18 cellular contexts compared by ENCODE assay signal in the genomic region with DNA sequence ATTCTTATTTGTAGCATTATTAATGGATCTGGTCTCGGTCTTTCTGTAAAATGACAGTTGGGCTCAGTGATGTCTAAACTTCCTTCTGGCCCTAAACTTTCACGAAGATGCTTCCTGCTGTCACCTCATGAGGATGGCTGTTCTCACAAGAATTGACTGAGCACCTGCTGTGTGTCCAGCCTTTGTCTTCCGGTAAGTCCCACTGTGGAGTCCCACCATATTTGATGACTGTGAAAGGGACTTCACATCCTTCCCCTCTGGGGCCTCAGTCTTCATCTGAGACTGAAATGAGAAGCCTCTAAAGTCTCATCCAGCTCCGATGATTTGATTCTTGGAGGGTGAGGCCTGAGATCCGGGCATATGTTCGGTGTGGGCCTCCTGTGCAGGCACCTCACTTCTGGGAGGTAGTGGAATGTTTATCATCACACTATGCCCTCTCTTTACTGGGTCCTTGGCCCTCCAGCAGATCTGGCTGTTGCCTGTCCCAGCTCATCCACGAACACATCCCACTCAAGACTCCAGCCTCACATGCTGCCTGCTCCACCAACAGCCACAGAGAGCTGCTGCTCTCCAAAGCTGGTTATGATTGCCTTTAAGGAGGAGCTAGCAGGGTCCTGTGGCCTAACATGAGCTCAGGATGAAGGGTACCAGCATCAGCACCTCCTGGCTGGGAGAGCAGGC.
DNase-seq lines count a peak whose midpoint lies in the region; ATAC-seq, FAIRE-seq and TF ChIP-seq lines count a peak whose summit lies in the region.
"Had no signal": no experiment of that assay in that cellular context is flagged by ENCODE, and none has a peak within 500 bp of the region (broad histone marks: within the 10 kb centered on the region; RNA-seq: fewer than 3 reads in every experiment).

No MANE protein-coding gene starts in this region.

- ATAC-seq in Right ventricle myocardium superior (ENCODE audit: poor library complexity), result no peak
- ATAC-seq in left cardiac atrium, result no peak
- no peak for ATAC-seq in GM19467 (IDR thresholded peaks at IDR 0.05; ENCODE audit: unreplicated experiment)
- no peak for ATAC-seq in activated T-cell treated with anti-CD3 and anti-CD28 coated beads, Interleukin-2, amount 50 U/mL, for 72 hours (replicated peaks in 1 of 2)
- ATAC-seq: HCT116 had no signal

- H3K79me2 ChIP-seq in astrocyte (ENCODE audit: insufficient read depth, low read length), result no peaks in the 10 kb centered on the region

- peaks cover 9% of the 10 kb centered on the region for H3K4me1 Mint-ChIP-seq in astrocyte (ENCODE audit: low read depth, unreplicated experiment)
- peaks cover 34% of the 10 kb centered on the region for H3K4me1 Mint-ChIP-seq in activated T-cell treated with anti-CD3 and anti-CD28 coated beads, Interleukin-2, amount 50 U/mL, for 72 hours (ENCODE audit: low read depth)

- H3K4me1 ChIP-seq in astrocyte (ENCODE audit: insufficient read depth, low read length) (no peaks in the 10 kb centered on the region), neuronal stem cell (ENCODE audit: control insufficient read depth in 2 of 2, insufficient read depth in 1 of 2, low read depth in 1 of 2, low read length in 2 of 2) (peaks cover 7 to 18% of the 10 kb centered on the region in 2 donors)

- no peak overlapping the region for H2AK5ac ChIP-seq in neuronal stem cell (ENCODE audit: low read depth, low read length)

- TF ChIP-seq CTCF in astrocyte (IDR thresholded peaks at IDR 0.05; ENCODE audit: insufficient read depth, low read depth, low read length), result no peak

- no peaks in the 10 kb centered on the region for H3K36me3 ChIP-seq in astrocyte (ENCODE audit: insufficient read depth, low read length)
- H3K36me3 ChIP-seq in neuronal stem cell (replicated peaks in 1 of 2; ENCODE audit: control insufficient read depth in 2 of 2, insufficient read depth in 2 of 2, low read length in 2 of 2), result peaks cover 0 to 2% of the 10 kb centered on the region in 2 donors

- H2AFZ ChIP-seq in astrocyte (ENCODE audit: low read depth, low read length), result peak overlapping the region; percentile 10
- H2AFZ ChIP-seq in neuronal stem cell (ENCODE audit: low read length), result no peak overlapping the region

- H3K18ac ChIP-seq in neuronal stem cell (ENCODE audit: low read length), result peak overlapping the region; percentile 57

- H3K4ac ChIP-seq in neuronal stem cell (ENCODE audit: low read length), result no peak overlapping the region

- H3K27me3 ChIP-seq in astrocyte (ENCODE audit: insufficient read depth, low read length) (peaks cover 17% of the 10 kb centered on the region), neuronal stem cell (ENCODE audit: control insufficient read depth in 3 of 3, insufficient read depth in 3 of 3, low read depth in 1 of 3, low read length in 3 of 3) (no peaks in the 10 kb centered on the region)

- no peak overlapping the region for H3K14ac ChIP-seq in neuronal stem cell (ENCODE audit: low read length)

- WGBS in neuronal stem cell (ENCODE audit: extremely low coverage in 2 of 2, insufficient read length in 2 of 2, insufficient replicate concordance in 1 of 2), 2 donors, result no CpG with 5 or more reads among the region's 7 CpGs

- H3K9ac ChIP-seq in astrocyte (ENCODE audit: low read length) (no peak overlapping the region), neuronal stem cell (ENCODE audit: low read depth, low read length, poor library complexity) (no peak overlapping the region)

- no peak overlapping the region for H2BK120ac ChIP-seq in neuronal stem cell (ENCODE audit: low read depth, low read length)

- no peak overlapping the region for H4K8ac ChIP-seq in neuronal stem cell (ENCODE audit: low read depth, low read length)

- intact Hi-C loops in Right ventricle myocardium superior (cut with DNase I) (no loop called here), left cardiac atrium (cut with DNase I) (no loop called here)

- H3K4me3 Mint-ChIP-seq in astrocyte (ENCODE audit: unreplicated experiment), result no peak overlapping the region
- H3K4me3 Mint-ChIP-seq in activated T-cell treated with anti-CD3 and anti-CD28 coated beads, Interleukin-2, amount 50 U/mL, for 72 hours, result no peak overlapping the region
- H3K4me3 Mint-ChIP-seq: CD4-positive, CD25-positive, alpha-beta regulatory T cell had no signal

- H4K20me1 ChIP-seq in astrocyte (ENCODE audit: insufficient read depth, low read length), result no peaks in the 10 kb centered on the region

- no peak overlapping the region for H2BK15ac ChIP-seq in neuronal stem cell (ENCODE audit: low read length)

- H2BK5ac ChIP-seq in neuronal stem cell (ENCODE audit: low read length), result no peak overlapping the region

- no peaks in the 10 kb centered on the region for H3K79me1 ChIP-seq in neuronal stem cell (ENCODE audit: low read depth, low read length)

- H3K27ac Mint-ChIP-seq in astrocyte (ENCODE audit: unreplicated experiment), result no peak overlapping the region
- no peak overlapping the region for H3K27ac Mint-ChIP-seq in activated T-cell treated with anti-CD3 and anti-CD28 coated beads, Interleukin-2, amount 50 U/mL, for 72 hours
- H3K27ac Mint-ChIP-seq: CD4-positive, CD25-positive, alpha-beta regulatory T cell had no signal

- no peak overlapping the region for H4K91ac ChIP-seq in neuronal stem cell (ENCODE audit: low read depth, low read length, poor library complexity)

- no peaks in the 10 kb centered on the region for H3K9me3 Mint-ChIP-seq in astrocyte (ENCODE audit: unreplicated experiment)
- H3K9me3 Mint-ChIP-seq in activated T-cell treated with anti-CD3 and anti-CD28 coated beads, Interleukin-2, amount 50 U/mL, for 72 hours, result peaks cover 0 to 3% of the 10 kb centered on the region in 2 donors

- no peaks in the 10 kb centered on the region for H3K36me3 Mint-ChIP-seq in astrocyte (ENCODE audit: low read depth, unreplicated experiment)
- peaks cover 3 to 5% of the 10 kb centered on the region in 2 donors for H3K36me3 Mint-ChIP-seq in activated T-cell treated with anti-CD3 and anti-CD28 coated beads, Interleukin-2, amount 50 U/mL, for 72 hours (ENCODE audit: insufficient read depth in 2 of 2)
- H3K36me3 Mint-ChIP-seq: CD4-positive, CD25-positive, alpha-beta regulatory T cell had no signal

- H3K27me3 Mint-ChIP-seq in astrocyte (ENCODE audit: low read depth, unreplicated experiment), result peaks cover 33% of the 10 kb centered on the region
- no peaks in the 10 kb centered on the region for H3K27me3 Mint-ChIP-seq in activated T-cell treated with anti-CD3 and anti-CD28 coated beads, Interleukin-2, amount 50 U/mL, for 72 hours (ENCODE audit: low read depth)

- DNase-seq in Right ventricle myocardium superior (peak; percentile 12), left cardiac atrium (no peak), astrocyte (ENCODE audit: low read depth) (no peak), neuronal stem cell (ENCODE audit: low spot score) (no peak), NCI-H1436 treated with DMSO at 0.1 percent for 48 hours (lab: John Stamatoyannopoulos, UW) (no peak)
- DNase-seq in activated CD4-positive, alpha-beta T cell treated with anti-CD3 and anti-CD28 coated beads for 1 hour, result no peak
- no peak for DNase-seq in activated T-cell treated with anti-CD3 and anti-CD28 coated beads, Interleukin-2, amount 50 U/mL, for 72 hours
- DNase-seq: Calu3; CD4-positive, CD25-positive, alpha-beta regulatory T cell; MV-4-11; NCI-H1417 treated with DMSO at 0.1 percent for 48 hours; NCI-H2081; NCI-H510A treated with DMSO at 0.1 percent for 48 hours had no signal

- H3K9me3 ChIP-seq in astrocyte (ENCODE audit: insufficient read depth, low read depth, low read length) (no peaks in the 10 kb centered on the region), neuronal stem cell (replicated peaks in 1 of 2; ENCODE audit: control insufficient read depth in 2 of 2, insufficient read depth in 1 of 2, low read depth in 1 of 2, low read length in 2 of 2) (peaks cover 2 to 4% of the 10 kb centered on the region in 2 donors)

- H3K23ac ChIP-seq in neuronal stem cell (ENCODE audit: low read depth, low read length, poor library complexity), result no peak overlapping the region

- H3K4me2 ChIP-seq in astrocyte (ENCODE audit: low read length) (no peak overlapping the region), neuronal stem cell (ENCODE audit: insufficient read depth, low read length, poor library complexity, severe bottlenecking) (no peak overlapping the region)

- H2BK12ac ChIP-seq in neuronal stem cell (ENCODE audit: low read length), result no peak overlapping the region

- FAIRE-seq in astrocyte (lab: Jason Lieb, UNC), result no peak
- FAIRE-seq: A204.1, HTR-8/SVneo, RCC 7860 had no signal

- H3K4me3 ChIP-seq in astrocyte (ENCODE audit: insufficient read depth, low read depth, low read length) (no peak overlapping the region), neuronal stem cell (ENCODE audit: low read length in 2 of 2) (peak overlapping the region in 1 of 2 donors; percentile 38)

- H3K27ac ChIP-seq in astrocyte (ENCODE audit: low read depth, low read length), result no peak overlapping the region
- no peak overlapping the region for H3K27ac ChIP-seq in neuronal stem cell (replicated peaks; ENCODE audit: low read length)
